1 cellular context compared by ENCODE assay signal in genomic region chr6:143842902-143843688, GRCh38.
A peak's percentile ranks its signal among the peaks of the same experiment; 100 is the strongest.
TF ChIP-seq lines count a peak whose summit lies in the region.

TSS of gene LTV1 (plus strand) at chr6:143843338. CDS start at chr6:143843478, 140 bp downstream.

TF ChIP-seq in WTC11, 78 proteins besides CTCF, POLR2A, EP300 and RAD21 (continued from another document and continues in another):
- no peak for TF ChIP-seq STAT6 (CRISPR knock-in tag; conservative IDR thresholded peaks at IDR 0.05; ENCODE audit: low read depth)
- peak; percentile 67; the same call in 1 of the 2 replicates for TF ChIP-seq ESRRA (CRISPR knock-in tag; IDR thresholded peaks at IDR 0.05; ENCODE audit: borderline replicate concordance)
- peak; percentile 46; the same call in 1 of the 2 replicates for TF ChIP-seq ETV6 (CRISPR knock-in tag; IDR thresholded peaks at IDR 0.05)
- peak; percentile 50; the same call in 1 of the 2 replicates for TF ChIP-seq HMGXB4 (CRISPR knock-in tag; IDR thresholded peaks at IDR 0.05)
- TF ChIP-seq TEAD4 (CRISPR knock-in tag; IDR thresholded peaks at IDR 0.05) = 0 out of 2 replicates have a peak, but pooled peaks have one; percentile 54
- TF ChIP-seq PREB (CRISPR knock-in tag; IDR thresholded peaks at IDR 0.05; ENCODE audit: borderline replicate concordance) = no peak; the same call in 1 of the 2 replicates
- TF ChIP-seq ATF1 (CRISPR knock-in tag; IDR thresholded peaks at IDR 0.05) = 0 out of 2 replicates have a peak, but pooled peaks have one; percentile 40
- no peak for TF ChIP-seq NR2C2 (CRISPR knock-in tag; IDR thresholded peaks at IDR 0.05)
- no peak for TF ChIP-seq ZNF396 (CRISPR knock-in tag; IDR thresholded peaks at IDR 0.05; ENCODE audit: borderline replicate concordance)
- TF ChIP-seq SOX15 (CRISPR knock-in tag; IDR thresholded peaks at IDR 0.05) = no peak
- no peak for TF ChIP-seq EMX1 (CRISPR knock-in tag; IDR thresholded peaks at IDR 0.05)
- TF ChIP-seq ZNF416 (CRISPR knock-in tag; IDR thresholded peaks at IDR 0.05) = no peak
- TF ChIP-seq FOXK1 (CRISPR knock-in tag; IDR thresholded peaks at IDR 0.05) = peak; percentile 93
- TF ChIP-seq ZNF532 (CRISPR knock-in tag; IDR thresholded peaks at IDR 0.05; ENCODE audit: borderline replicate concordance) = no peak
- TF ChIP-seq HMGA2 (CRISPR knock-in tag; IDR thresholded peaks at IDR 0.05) = no peak
- TF ChIP-seq ZNF263 (CRISPR knock-in tag; IDR thresholded peaks at IDR 0.05; ENCODE audit: low read depth) = no peak
- TF ChIP-seq TP53 (CRISPR knock-in tag; IDR thresholded peaks at IDR 0.05) = no peak
- no peak for TF ChIP-seq NR1H2 (CRISPR knock-in tag; IDR thresholded peaks at IDR 0.05)
- TF ChIP-seq USF2 (CRISPR knock-in tag; IDR thresholded peaks at IDR 0.05) = 0 out of 2 replicates have a peak, but pooled peaks have one; percentile 43
- TF ChIP-seq PRRX2 (CRISPR knock-in tag; IDR thresholded peaks at IDR 0.05) = no peak
- 0 out of 2 replicates have a peak, but pooled peaks have one; percentile 54 for TF ChIP-seq ZBTB43 (CRISPR knock-in tag; IDR thresholded peaks at IDR 0.05)
- TF ChIP-seq SMAD3 (CRISPR knock-in tag; IDR thresholded peaks at IDR 0.05; ENCODE audit: borderline replicate concordance) = peak; percentile 61; the same call in 1 of the 2 replicates
- peak; percentile 87 for TF ChIP-seq MYBL2 (CRISPR knock-in tag; IDR thresholded peaks at IDR 0.05)
- peak; percentile 95 for TF ChIP-seq GABPB1 (CRISPR knock-in tag; IDR thresholded peaks at IDR 0.05)
- no peak for TF ChIP-seq E2F4 (CRISPR knock-in tag; IDR thresholded peaks at IDR 0.05; ENCODE audit: borderline replicate concordance, low read depth)
- no peak for TF ChIP-seq CBFB (CRISPR knock-in tag; IDR thresholded peaks at IDR 0.05; ENCODE audit: low read depth)
- no peak for TF ChIP-seq ELF4 (CRISPR knock-in tag; IDR thresholded peaks at IDR 0.05; ENCODE audit: low read depth)
- TF ChIP-seq AFF4 (CRISPR knock-in tag; IDR thresholded peaks at IDR 0.05; ENCODE audit: borderline replicate concordance) = no peak
- no peak for TF ChIP-seq ZNF138 (CRISPR knock-in tag; conservative IDR thresholded peaks at IDR 0.05)
- TF ChIP-seq AR (CRISPR knock-in tag; IDR thresholded peaks at IDR 0.05) = no peak
